ENCODE assay signal across 7 cellular contexts in genomic region chr6:151123641-151124040, GRCh38.
DNase-seq lines count a peak whose midpoint lies in the region; ATAC-seq, FAIRE-seq and TF ChIP-seq lines count a peak whose summit lies in the region.
"Not testable (repeated sequence)": the region's sequence is repeated elsewhere in the genome, so short reads cannot be mapped to it uniquely, and the experiment has no call there.

No MANE protein-coding gene starts in this region.

- BruUV-seq in PC-3 (replicated peaks; lab: Mats Ljungman, UMichigan); mammary epithelial cell (replicated peaks; lab: Mats Ljungman, UMichigan): not testable (repeated sequence)

- H3K36me3 ChIP-seq in PC-3 (ENCODE audit: low read depth, low read length); mammary epithelial cell (ENCODE audit: insufficient read depth, low read length); bronchial epithelial cell (ENCODE audit: control insufficient read depth, insufficient read depth, low read length): not testable (repeated sequence)

- not testable (repeated sequence) for H3K4me3 ChIP-seq in PC-3 (ENCODE audit: low read length); mammary epithelial cell (replicated peaks in 1 of 3; ENCODE audit: insufficient read depth in 1 of 3, low read depth in 2 of 3, low read length in 3 of 3); bronchial epithelial cell (ENCODE audit: low read depth, low read length); epithelial cell of esophagus (ENCODE audit: low read length)

- not testable (repeated sequence) for TF ChIP-seq CTCF in PC-3 (conservative IDR thresholded peaks at IDR 0.05; ENCODE audit: low read depth, low read length); mammary epithelial cell (conservative IDR thresholded peaks at IDR 0.05 in 1 of 2, IDR thresholded peaks at IDR 0.05 in 1 of 2; ENCODE audit: extremely low read depth in 1 of 2, insufficient read depth in 1 of 2, low read depth in 1 of 2, low read length in 2 of 2); bronchial epithelial cell (IDR thresholded peaks at IDR 0.05; ENCODE audit: insufficient read depth, low read length, severe bottlenecking); epithelial cell of esophagus (IDR thresholded peaks at IDR 0.05; ENCODE audit: insufficient read depth, low read depth, low read length, missing control alignments); foreskin keratinocyte (conservative IDR thresholded peaks at IDR 0.05)

- ATAC-seq in PC-3 (peak; percentile 47), foreskin keratinocyte (peak; percentile 58)

- not testable (repeated sequence) for H4K20me1 ChIP-seq in PC-3 (ENCODE audit: low read length); mammary epithelial cell (ENCODE audit: insufficient read depth, low read length)

- not testable (repeated sequence) for H3K9me3 ChIP-seq in PC-3 (ENCODE audit: low read length); mammary epithelial cell (replicated peaks; ENCODE audit: insufficient read depth, low read length)

- not testable (repeated sequence) for H3F3A ChIP-seq in PC-3 (ENCODE audit: low read length, unreplicated experiment)

- 90% methylated on average over 7 of the region's 8 CpGs for WGBS in mammary epithelial cell (ENCODE audit: low coverage, missing lambda C conversion rate)

- in situ Hi-C loops in mammary epithelial cell (cut with MboI; ENCODE audit: low sequenced_read_pairs in 2 of 2): not testable (repeated sequence)

- not testable (repeated sequence) for H3K4me2 ChIP-seq in PC-3 (ENCODE audit: low read length); mammary epithelial cell (ENCODE audit: insufficient read depth, low read depth, low read length)

- intact Hi-C loops in PC-3 (cut with micrococcal nuclease); mammary epithelial cell (cut with micrococcal nuclease): not testable (repeated sequence)

- H3K27ac ChIP-seq in PC-3 (ENCODE audit: low read length) (0 out of 2 replicates have a peak overlapping the region, but pooled peaks have one; percentile 36), epithelial cell of prostate (peak overlapping the region; percentile 30)
- not testable (repeated sequence) for H3K27ac ChIP-seq in mammary epithelial cell (ENCODE audit: insufficient read depth, low read depth, low read length); foreskin keratinocyte

- not testable (repeated sequence) for H3K9me2 ChIP-seq in PC-3 (replicated peaks; ENCODE audit: low read length)

- H2AFZ ChIP-seq in PC-3 (ENCODE audit: low read length); mammary epithelial cell (ENCODE audit: low read depth, low read length): not testable (repeated sequence)

- DNase-seq in ELR (ENCODE audit: low read depth) (peak; percentile 35), PC-3 (peak; percentile 67), mammary epithelial cell (peak; percentile 11), bronchial epithelial cell (ENCODE audit: low read depth) (peak; percentile 63), epithelial cell of esophagus (ENCODE audit: low read depth) (peak; percentile 59), foreskin keratinocyte (peak in 1 of 2 donors; percentile 22)
- DNase-seq in epithelial cell of prostate (ENCODE audit: low read depth, low spot score): not testable (repeated sequence)

- CTCF ChIA-PET in PC-3 (lab: Charles Lee); mammary epithelial cell (lab: Charles Lee; ENCODE audit: low non-redundant PET): not testable (repeated sequence)

- H3K79me2 ChIP-seq in PC-3 (ENCODE audit: low read length); mammary epithelial cell (ENCODE audit: insufficient read depth, low read length): not testable (repeated sequence)

- H3K4me1 ChIP-seq in PC-3 (ENCODE audit: insufficient read depth, low read length) (peaks cover 26% of the 10 kb centered on the region), mammary epithelial cell (ENCODE audit: insufficient read depth, low read length) (peaks cover 12% of the 10 kb centered on the region), foreskin keratinocyte (peaks cover 23% of the 10 kb centered on the region)

- not testable (repeated sequence) for H3K27me3 ChIP-seq in PC-3 (ENCODE audit: low read length); mammary epithelial cell (ENCODE audit: insufficient read depth, low read length); bronchial epithelial cell (ENCODE audit: control insufficient read depth, insufficient read depth, low read length); foreskin keratinocyte

- POLR2A ChIA-PET in PC-3 (lab: Charles Lee; ENCODE audit: unreplicated experiment): not testable (repeated sequence)

- not testable (repeated sequence) for FAIRE-seq in bronchial epithelial cell (lab: Jason Lieb, UNC)

- dilution Hi-C loops in mammary epithelial cell (cut with HindIII; ENCODE audit: low sequenced_read_pairs): not testable (repeated sequence)

- H3K9ac ChIP-seq in PC-3 (ENCODE audit: low read length); mammary epithelial cell (ENCODE audit: insufficient read depth, low read length): not testable (repeated sequence)
